Comparison of ENCODE assay signal across 2 cellular contexts in genomic region chr20:16710781-16711180, GRCh38.
TF ChIP-seq lines count a peak whose summit lies in the region.

No MANE protein-coding gene starts in this region.

TF ChIP-seq in HepG2, 621 proteins besides CTCF, POLR2A, EP300 and RAD21 (continues in another document):
- TF ChIP-seq ZMYM4 (CRISPR knock-in tag; IDR thresholded peaks at IDR 0.05), result no peak
- no peak for TF ChIP-seq NONO (IDR thresholded peaks at IDR 0.05)
- no peak for TF ChIP-seq NONO (CRISPR knock-in tag; conservative IDR thresholded peaks at IDR 0.05)
- no peak for TF ChIP-seq MTA1 (CRISPR knock-in tag; IDR thresholded peaks at IDR 0.05; ENCODE audit: borderline replicate concordance)
- TF ChIP-seq ZNF609 (CRISPR knock-in tag; IDR thresholded peaks at IDR 0.05; ENCODE audit: borderline replicate concordance), result no peak
- no peak for TF ChIP-seq PREB (CRISPR knock-in tag; IDR thresholded peaks at IDR 0.05)
- no peak for TF ChIP-seq ZNF30 (CRISPR knock-in tag; IDR thresholded peaks at IDR 0.05)
- no peak for TF ChIP-seq TFDP2 (CRISPR knock-in tag; IDR thresholded peaks at IDR 0.05)
- TF ChIP-seq PITX1 (CRISPR knock-in tag; IDR thresholded peaks at IDR 0.05), result no peak
- no peak for TF ChIP-seq SRSF9 (IDR thresholded peaks at IDR 0.05; ENCODE audit: borderline replicate concordance, insufficient read depth, low read depth, low read length, poor library complexity, severe bottlenecking)
- no peak for TF ChIP-seq TEF (CRISPR knock-in tag; IDR thresholded peaks at IDR 0.05)
- TF ChIP-seq FOXP4 (CRISPR knock-in tag; IDR thresholded peaks at IDR 0.05), result no peak

TF ChIP-seq in SK-N-SH, 30 proteins besides CTCF, POLR2A, EP300 and RAD21:
- TF ChIP-seq FOXJ3 (CRISPR knock-in tag; IDR thresholded peaks at IDR 0.05) (no peak), RXRA (IDR thresholded peaks at IDR 0.05; ENCODE audit: borderline replicate concordance, low read depth) (no peak), SMC3 (IDR thresholded peaks at IDR 0.05; ENCODE audit: low read depth, low read length) (no peak), MXI1 (IDR thresholded peaks at IDR 0.05; ENCODE audit: low read depth, low read length) (no peak), REST (IDR thresholded peaks at IDR 0.05; ENCODE audit: low read depth, low read length) (no peak), ELF1 (IDR thresholded peaks at IDR 0.05) (no peak), CHD2 (IDR thresholded peaks at IDR 0.05; ENCODE audit: low read length, partially characterized antibody) (no peak)
